Comparison of ENCODE assay signal across 8 cellular contexts in genomic region chr19:58181902-58182576, GRCh38. TPM values are rescaled to one million over a fixed set of nuclear protein-coding genes. Genes with fewer than 3 reads are reported as not detected.
DNase-seq lines count a peak whose midpoint lies in the region; ATAC-seq and TF ChIP-seq lines count a peak whose summit lies in the region.

No MANE protein-coding gene starts in this region.

- H3K36me3 ChIP-seq in thoracic aorta = peaks cover 24% of the 10 kb centered on the region

- peak overlapping the region; percentile 95 for H3K4me3 Mint-ChIP-seq in neural crest cell

- no peaks in the 10 kb centered on the region for H3K27me3 ChIP-seq in thoracic aorta (replicated peaks; ENCODE audit: insufficient read depth)

- peak overlapping the region; percentile 90 for H3K4me3 ChIP-seq in epithelial cell of proximal tubule (ENCODE audit: low read depth, low read length)
- peak overlapping the region; percentile 83 for H3K4me3 ChIP-seq in thoracic aorta

- peaks cover 26% of the 10 kb centered on the region for H3K9me3 Mint-ChIP-seq in neural crest cell

- peaks cover 58% of the 10 kb centered on the region for H3K36me3 Mint-ChIP-seq in neural crest cell (ENCODE audit: low read depth)

- H3K27ac ChIP-seq in thoracic aorta = peak overlapping the region; percentile 90 to 95

- no peaks in the 10 kb centered on the region for H3K4me1 ChIP-seq in thoracic aorta (ENCODE audit: control insufficient read depth in 1 of 2, low read depth in 2 of 2)

- TF ChIP-seq CTCF in epithelial cell of proximal tubule (conservative IDR thresholded peaks at IDR 0.05; ENCODE audit: low read depth, low read length) (peak; percentile 56), neural crest cell (conservative IDR thresholded peaks at IDR 0.05) (peak; percentile 70), thoracic aorta (IDR thresholded peaks at IDR 0.05) (no peak)

- peaks cover 15% of the 10 kb centered on the region for H3K4me1 Mint-ChIP-seq in neural crest cell

- ATAC-seq in thoracic aorta (ENCODE audit: insufficient number of reproducible peaks, low FRiP score, low read depth) (no peak), GM19467 (IDR thresholded peaks at IDR 0.05; ENCODE audit: unreplicated experiment) (no peak)

- H3K27ac Mint-ChIP-seq in neural crest cell (ENCODE audit: unreplicated experiment) = no peak overlapping the region

- peaks cover 85% of the 10 kb centered on the region for H3K9me3 ChIP-seq in thoracic aorta

- DNase-seq in NCI-H2196 (lab: John Stamatoyannopoulos, UW; ENCODE audit: unreplicated experiment) = peak; percentile 6
- no peak for DNase-seq in NCI-H2196 treated with DMSO at 0.1 percent for 48 hours (lab: John Stamatoyannopoulos, UW; ENCODE audit: unreplicated experiment)
- DNase-seq in NCI-H460 (ENCODE audit: extremely low read depth, low read depth) = peak; percentile 35
- peak in 2 of 3 experiments; percentile 29 to 31 for DNase-seq in activated CD8-positive, alpha-beta memory T cell treated with anti-CD3 and anti-CD28 coated beads for 48 hours (ENCODE audit: low read depth in 2 of 3, low spot score in 2 of 3)
- DNase-seq in epithelial cell of proximal tubule (ENCODE audit: low read depth) = no peak
- DNase-seq in neural crest cell (ENCODE audit: low read depth, low spot score) = peak; percentile 16
- no peak for DNase-seq in thoracic aorta (ENCODE audit: low spot score)

- H3K27me3 Mint-ChIP-seq in neural crest cell (ENCODE audit: low read depth) = no peaks in the 10 kb centered on the region

RNA-seq across cellular contexts. Expression of gene ZNF274, which starts 0.8 kb away (rescaled TPM):
- total RNA-seq in NCI-H460 (2014; rRNA removed; shearing (Covaris generic)) = 22.4 and 26.2 TPM in 2 replicates
- polyA plus RNA-seq in NCI-H460 (2014; cell fraction: nucleus; rRNA removed) = 38.3 and 42.9 TPM in 2 replicates
- total RNA-seq in epithelial cell of proximal tubule = 23.6 and 24.7 TPM in 2 replicates
- total RNA-seq in neural crest cell = 25.6 and 26.8 TPM in 2 replicates
- total RNA-seq in thoracic aorta = 10 to 100 TPM; 26.4 to 32.6 TPM

RNA-seq across cellular contexts. Expression of gene ZNF329, which starts 31.4 kb away (rescaled TPM):
- 10.9 and 11.3 TPM in 2 replicates for total RNA-seq in NCI-H460 (2014; rRNA removed; shearing (Covaris generic))
- polyA plus RNA-seq in NCI-H460 (2014; cell fraction: nucleus; rRNA removed) = 4.2 and 8.2 TPM in 2 replicates
- 4.1 and 7.1 TPM in 2 replicates for total RNA-seq in epithelial cell of proximal tubule
- 13.0 and 14.0 TPM in 2 replicates for total RNA-seq in neural crest cell
- total RNA-seq in thoracic aorta = 10 to 100 TPM in 1 of 2 donors, 1 to 10 TPM in 1; 6.8 to 10.6 TPM

RNA-seq across cellular contexts. Expression of gene ZNF544, which starts 46.7 kb away (rescaled TPM):
- 40.4 and 43.4 TPM in 2 replicates for total RNA-seq in NCI-H460 (2014; rRNA removed; shearing (Covaris generic))
- 49.9 and 73.6 TPM in 2 replicates for polyA plus RNA-seq in NCI-H460 (2014; cell fraction: nucleus; rRNA removed)
- 54.5 and 58.9 TPM in 2 replicates for total RNA-seq in epithelial cell of proximal tubule
- 47.4 and 56.1 TPM in 2 replicates for total RNA-seq in neural crest cell
- 10 to 100 TPM; 23.8 to 25.6 TPM for total RNA-seq in thoracic aorta

Comparison
In these comparisons a context has a peak if more than half of its experiments do, and no peak if none do; other contexts are left out.
1. DNase-seq: peak in NCI-H2196 (single experiment), NCI-H460 (single experiment), activated CD8-positive, alpha-beta memory T cell treated with anti-CD3 and anti-CD28 coated beads for 48 hours (2 of 3) and neural crest cell (single experiment); none in NCI-H2196 treated with DMSO at 0.1 percent for 48 hours (single experiment), epithelial cell of proximal tubule (single experiment) and thoracic aorta (single experiment).